ENCODE assay signal across 2 cellular contexts in genomic region chr12:91467686-91468085, GRCh38.
A peak's percentile ranks its signal among the peaks of the same experiment; 100 is the strongest.
TF ChIP-seq lines count a peak whose summit lies in the region.

No MANE protein-coding gene starts in this region.

TF ChIP-seq in A549, 52 proteins besides CTCF, POLR2A, EP300 and RAD21 (continued from another document):
- TF ChIP-seq, protein P1, sequence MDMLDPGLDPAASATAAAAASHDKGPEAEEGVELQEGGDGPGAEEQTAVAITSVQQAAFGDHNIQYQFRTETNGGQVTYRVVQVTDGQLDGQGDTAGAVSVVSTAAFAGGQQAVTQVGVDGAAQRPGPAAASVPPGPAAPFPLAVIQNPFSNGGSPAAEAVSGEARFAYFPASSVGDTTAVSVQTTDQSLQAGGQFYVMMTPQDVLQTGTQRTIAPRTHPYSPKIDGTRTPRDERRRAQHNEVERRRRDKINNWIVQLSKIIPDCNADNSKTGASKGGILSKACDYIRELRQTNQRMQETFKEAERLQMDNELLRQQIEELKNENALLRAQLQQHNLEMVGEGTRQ (IDR thresholded peaks at IDR 0.05) = no peak

TF ChIP-seq in K562, 482 proteins besides CTCF, POLR2A, EP300 and RAD21 (continued from another document):
- TF ChIP-seq, protein P2, sequence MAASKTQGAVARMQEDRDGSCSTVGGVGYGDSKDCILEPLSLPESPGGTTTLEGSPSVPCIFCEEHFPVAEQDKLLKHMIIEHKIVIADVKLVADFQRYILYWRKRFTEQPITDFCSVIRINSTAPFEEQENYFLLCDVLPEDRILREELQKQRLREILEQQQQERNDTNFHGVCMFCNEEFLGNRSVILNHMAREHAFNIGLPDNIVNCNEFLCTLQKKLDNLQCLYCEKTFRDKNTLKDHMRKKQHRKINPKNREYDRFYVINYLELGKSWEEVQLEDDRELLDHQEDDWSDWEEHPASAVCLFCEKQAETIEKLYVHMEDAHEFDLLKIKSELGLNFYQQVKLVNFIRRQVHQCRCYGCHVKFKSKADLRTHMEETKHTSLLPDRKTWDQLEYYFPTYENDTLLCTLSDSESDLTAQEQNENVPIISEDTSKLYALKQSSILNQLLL (CRISPR knock-in tag; IDR thresholded peaks at IDR 0.05; ENCODE audit: borderline replicate concordance) = peak; percentile 74; the same call in 1 of the 2 replicates
- peak; percentile 55; the same call in 1 of the 2 replicates for TF ChIP-seq ZNF449 (CRISPR knock-in tag; IDR thresholded peaks at IDR 0.05)
TF ChIP-seq in K562: peak in this region for 3.
